Comparison of ENCODE assay signal across 8 cellular contexts in genomic region chr16:27867122-27868110, GRCh38.
DNase-seq lines count a peak whose midpoint lies in the region; FAIRE-seq and TF ChIP-seq lines count a peak whose summit lies in the region.

No MANE protein-coding gene starts in this region.

- POLR2A ChIA-PET in A673 (lab: Charles Lee; ENCODE audit: low non-redundant PET), result interaction anchor here (0.6 kb wide), 1 partner anchor 323 kb away, joined by 7 read pairs; no protein-coding TSS in a partner anchor
- POLR2A ChIA-PET in activated CD4-positive, alpha-beta memory T cell treated with anti-CD3 and anti-CD28 coated beads, Interleukin-2, amount 10 ng/mL, durations not matched to agents 7 days and 5 days (lab: Charles Lee), result no interaction called here

- peak; percentile 73 for TF ChIP-seq CTCF in A673 (conservative IDR thresholded peaks at IDR 0.05; ENCODE audit: low read depth, low read length)
- TF ChIP-seq CTCF in epithelial cell of proximal tubule (conservative IDR thresholded peaks at IDR 0.05; ENCODE audit: low read depth, low read length), result peak; percentile 51
- peak; percentile 72 for TF ChIP-seq CTCF in neural crest cell (conservative IDR thresholded peaks at IDR 0.05)

- peaks cover 15% of the 10 kb centered on the region for H3K4me1 Mint-ChIP-seq in activated CD4-positive, alpha-beta memory T cell treated with anti-CD3 and anti-CD28 coated beads, Interleukin-2, amount 10 ng/mL, durations not matched to agents 7 days and 5 days
- H3K4me1 Mint-ChIP-seq in neural crest cell, result no peaks in the 10 kb centered on the region

- H3K9me3 ChIP-seq in A673 (ENCODE audit: low read depth, low read length, poor library complexity, severe bottlenecking), result peaks cover 9% of the 10 kb centered on the region

- intact Hi-C loops in A673 (cut with micrococcal nuclease; ENCODE audit: unreplicated experiment), result no loop called here

- peaks cover 9% of the 10 kb centered on the region for H3K9me3 Mint-ChIP-seq in activated CD4-positive, alpha-beta memory T cell treated with anti-CD3 and anti-CD28 coated beads, Interleukin-2, amount 10 ng/mL, durations not matched to agents 7 days and 5 days
- peaks cover 10% of the 10 kb centered on the region for H3K9me3 Mint-ChIP-seq in neural crest cell

- no peak overlapping the region for H3K27ac Mint-ChIP-seq in activated CD4-positive, alpha-beta memory T cell treated with anti-CD3 and anti-CD28 coated beads, Interleukin-2, amount 10 ng/mL, durations not matched to agents 7 days and 5 days
- H3K27ac Mint-ChIP-seq in neural crest cell (ENCODE audit: unreplicated experiment), result no peak overlapping the region

- no peak overlapping the region for H3K4me3 ChIP-seq in A673 (ENCODE audit: low read depth, low read length, poor library complexity, severe bottlenecking)
- H3K4me3 ChIP-seq in epithelial cell of proximal tubule (ENCODE audit: low read depth, low read length), result no peak overlapping the region

- no peaks in the 10 kb centered on the region for H3K27me3 Mint-ChIP-seq in activated CD4-positive, alpha-beta memory T cell treated with anti-CD3 and anti-CD28 coated beads, Interleukin-2, amount 10 ng/mL, durations not matched to agents 7 days and 5 days
- H3K27me3 Mint-ChIP-seq in neural crest cell (ENCODE audit: low read depth), result peaks cover 4% of the 10 kb centered on the region

- no peaks in the 10 kb centered on the region for H3K36me3 ChIP-seq in A673 (ENCODE audit: insufficient read depth, low read length, poor library complexity, severe bottlenecking)

- peak; percentile 80 for DNase-seq in A673 (ENCODE audit: low spot score)
- DNase-seq in GM12892 (ENCODE audit: insufficient read length), result peak; percentile 62
- DNase-seq in NCI-H748 treated with DMSO at 0.1 percent for 48 hours (lab: John Stamatoyannopoulos, UW), result peak; percentile 24
- peak; percentile 82 for DNase-seq in activated CD4-positive, alpha-beta memory T cell treated with anti-CD3 and anti-CD28 coated beads, Interleukin-2, amount 10 ng/mL, durations not matched to agents 7 days and 5 days
- no peak for DNase-seq in epithelial cell of proximal tubule (ENCODE audit: low read depth)
- peak; percentile 80 for DNase-seq in neural crest cell (ENCODE audit: low read depth, low spot score)
- peak; percentile 44 for DNase-seq in ureter (ENCODE audit: low spot score)
- DNase-seq in DMS79 (lab: John Stamatoyannopoulos, UW), result no peak

- no peak overlapping the region for H3K4me3 Mint-ChIP-seq in activated CD4-positive, alpha-beta memory T cell treated with anti-CD3 and anti-CD28 coated beads, Interleukin-2, amount 10 ng/mL, durations not matched to agents 7 days and 5 days
- no peak overlapping the region for H3K4me3 Mint-ChIP-seq in neural crest cell

- TF ChIP-seq POLR2A in GM12892 (IDR thresholded peaks at IDR 0.05; ENCODE audit: low read depth, low read length), result no peak

- CTCF ChIA-PET in A673 (lab: Charles Lee), result interaction anchor here (0.6 to 1.2 kb wide), 10 partner anchors 8 to 635 kb away, joined by 3 to 26 read pairs (median 4); no protein-coding TSS in a partner anchor
- CTCF ChIA-PET in activated CD4-positive, alpha-beta memory T cell treated with anti-CD3 and anti-CD28 coated beads, Interleukin-2, amount 10 ng/mL, durations not matched to agents 7 days and 5 days (lab: Charles Lee), result interaction anchor here (0.6 to 2.5 kb wide), 12 partner anchors 16 to 317 kb away, joined by 3 to 8 read pairs (median 6); partner anchors contain the start of genes GTF3C1 and KATNIP

- no peak overlapping the region for H3K27ac ChIP-seq in A673 (ENCODE audit: low read depth, low read length, poor library complexity, severe bottlenecking)

- no peaks in the 10 kb centered on the region for H3K36me3 Mint-ChIP-seq in activated CD4-positive, alpha-beta memory T cell treated with anti-CD3 and anti-CD28 coated beads, Interleukin-2, amount 10 ng/mL, durations not matched to agents 7 days and 5 days (ENCODE audit: low read depth)
- peaks cover 4% of the 10 kb centered on the region for H3K36me3 Mint-ChIP-seq in neural crest cell (ENCODE audit: low read depth)

- no TSS peak for BruUV-seq in A673 (replicated peaks; lab: Mats Ljungman, UMichigan)

- no peaks in the 10 kb centered on the region for H3K4me1 ChIP-seq in A673 (ENCODE audit: insufficient read depth, low read length, poor library complexity, severe bottlenecking)

- H3K27me3 ChIP-seq in A673 (replicated peaks; ENCODE audit: insufficient read depth, low read depth, low read length, poor library complexity), result no peaks in the 10 kb centered on the region

- FAIRE-seq in GM12892 (lab: Jason Lieb, UNC), result no peak

Comparison
In these comparisons a context has a peak if more than half of its experiments do, and no peak if none do; other contexts are left out.
1. DNase-seq: peak in A673 (single experiment), GM12892 (single experiment), NCI-H748 treated with DMSO at 0.1 percent for 48 hours (single experiment), activated CD4-positive, alpha-beta memory T cell treated with anti-CD3 and anti-CD28 coated beads, Interleukin-2, amount 10 ng/mL, durations not matched to agents 7 days and 5 days (single experiment), neural crest cell (single experiment) and ureter (single experiment); none in epithelial cell of proximal tubule (single experiment) and DMS79 (single experiment).
2. Peak in every context shown above with its lines, with median percentiles within 50 percentile points of each other: CTCF ChIP-seq.